In genomic region chr3:87979527-87979926, GRCh38 we compare ENCODE assay signal across 10 cellular contexts.
"Had no signal": no experiment of that assay in that cellular context is flagged by ENCODE, and none has a peak within 500 bp of the region (broad histone marks: within the 10 kb centered on the region; RNA-seq: fewer than 3 reads in every experiment).

No MANE protein-coding gene starts in this region.

- H3K36me3 ChIP-seq: HAP-1 had no signal

- H3K36me3 Mint-ChIP-seq: IgD-negative memory B cell had no signal

- H3K4me3 Mint-ChIP-seq: HFFc6, IgD-negative memory B cell had no signal

- H3K4me1 ChIP-seq: HAP-1 had no signal

- ATAC-seq: HCT116, HepG2 had no signal

- H3K27ac ChIP-seq: HL-60 had no signal

- H3K4me1 Mint-ChIP-seq: IgD-negative memory B cell had no signal

- H3K4me3 ChIP-seq: HAP-1 had no signal

- DNase-seq: GOT3, H7, HFFc6, Kasumi-1, KBM-7 had no signal

- H3K9me3 ChIP-seq: HAP-1 had no signal

- H3K9me3 Mint-ChIP-seq: HFFc6 had no signal

- H3K27ac Mint-ChIP-seq: HFFc6, IgD-negative memory B cell had no signal

- H3K27me3 Mint-ChIP-seq: IgD-negative memory B cell had no signal
